ENCODE assay signal across 18 cellular contexts in genomic region chr2:190351955-190352354, GRCh38. TPM values are rescaled to one million over a fixed set of nuclear protein-coding genes. Genes with fewer than 3 reads are reported as not detected.
DNase-seq lines count a peak whose midpoint lies in the region; FAIRE-seq and TF ChIP-seq lines count a peak whose summit lies in the region.
"Had no signal": no experiment of that assay in that cellular context is flagged by ENCODE, and none has a peak within 500 bp of the region (broad histone marks: within the 10 kb centered on the region; RNA-seq: fewer than 3 reads in every experiment).

No MANE protein-coding gene starts in this region.

- no peaks in the 10 kb centered on the region for H3K27me3 ChIP-seq in A673 (replicated peaks; ENCODE audit: insufficient read depth, low read depth, low read length, poor library complexity)
- no peaks in the 10 kb centered on the region for H3K27me3 ChIP-seq in bronchial epithelial cell (ENCODE audit: control insufficient read depth, insufficient read depth, low read length)
- H3K27me3 ChIP-seq in layer of hippocampus (ENCODE audit: control insufficient read depth, insufficient read depth, low read length) = no peaks in the 10 kb centered on the region

- H3K36me3 ChIP-seq in A673 (ENCODE audit: insufficient read depth, low read length, poor library complexity, severe bottlenecking) (no peaks in the 10 kb centered on the region), bronchial epithelial cell (ENCODE audit: control insufficient read depth, insufficient read depth, low read length) (no peaks in the 10 kb centered on the region)

- H3K4me3 ChIP-seq in A673 (ENCODE audit: low read depth, low read length, poor library complexity, severe bottlenecking) (no peak overlapping the region), bronchial epithelial cell (ENCODE audit: low read depth, low read length) (no peak overlapping the region)

- FAIRE-seq in bronchial epithelial cell (lab: Jason Lieb, UNC) = peak; percentile 92
- FAIRE-seq: G401.6 had no signal

- DNase-seq in A673 (ENCODE audit: low spot score) (peak; percentile 74), bronchial epithelial cell (ENCODE audit: low read depth) (no peak), substantia nigra (lab: John Stamatoyannopoulos, UW) (no peak), NCI-H446 treated with DMSO at 0.1 percent for 48 hours (lab: John Stamatoyannopoulos, UW) (no peak), NOMO-1 (lab: John Stamatoyannopoulos, UW; ENCODE audit: unreplicated experiment in 2 of 2) (no peak), GM20000 (ENCODE audit: low spot score) (no peak), ecto neural progenitor cell (ENCODE audit: low spot score) (no peak)
- DNase-seq: DND-41, HCEC 1CT, KBM-7, MV-4-11, NCI-H1417, NCI-H2029, NCI-H2171, NCI-H510A, NCI-H774 had no signal

- CTCF ChIA-PET in A673 (lab: Charles Lee) = no interaction called here

- H3K27ac ChIP-seq in A673 (ENCODE audit: low read depth, low read length, poor library complexity, severe bottlenecking) (no peak overlapping the region), layer of hippocampus (ENCODE audit: low read depth, low read length) (peak overlapping the region; percentile 92), substantia nigra (ENCODE audit: low read depth, low read length, poor library complexity, severe bottlenecking) (peak overlapping the region; percentile 82)

- no peaks in the 10 kb centered on the region for H3K4me1 ChIP-seq in A673 (ENCODE audit: insufficient read depth, low read length, poor library complexity, severe bottlenecking)

- H3K9me3 ChIP-seq in A673 (ENCODE audit: low read depth, low read length, poor library complexity, severe bottlenecking) = no peaks in the 10 kb centered on the region

- POLR2A ChIA-PET in A673 (lab: Charles Lee; ENCODE audit: low non-redundant PET) = interaction anchor here (0.6 kb wide), 1 partner anchor 12 kb away, joined by 3 read pairs; no protein-coding TSS in a partner anchor

- BruUV-seq in A673 (replicated peaks; lab: Mats Ljungman, UMichigan) = no TSS peak

- TF ChIP-seq CTCF in A673 (conservative IDR thresholded peaks at IDR 0.05; ENCODE audit: low read depth, low read length) (no peak), bronchial epithelial cell (IDR thresholded peaks at IDR 0.05; ENCODE audit: insufficient read depth, low read length, severe bottlenecking) (no peak), GM20000 (IDR thresholded peaks at IDR 0.05; ENCODE audit: extremely low read depth, missing control alignments) (no peak)

- intact Hi-C loops in A673 (cut with micrococcal nuclease; ENCODE audit: unreplicated experiment) = no loop called here

RNA-seq across cellular contexts. Expression of gene INPP1, which starts 8.6 kb away (rescaled TPM):
- 3.2 and 3.9 TPM in 2 replicates for total RNA-seq in A673 (2021)
- total RNA-seq in bronchial epithelial cell = 7.9 and 11.3 TPM in 2 replicates

RNA-seq across cellular contexts. Expression of gene HIBCH, which starts 32.3 kb away (rescaled TPM):
- total RNA-seq in A673 (2021) (43.3 and 45.7 TPM in 2 replicates), bronchial epithelial cell (4.7 and 9.3 TPM in 2 replicates)

RNA-seq across cellular contexts. Expression of gene MFSD6, which starts 56.2 kb away (rescaled TPM):
- 5.7 and 8.4 TPM in 2 replicates for total RNA-seq in A673 (2021)
- 37.4 and 43.0 TPM in 2 replicates for total RNA-seq in bronchial epithelial cell
